Comparison of ENCODE assay signal across 35 cellular contexts in the genomic region with DNA sequence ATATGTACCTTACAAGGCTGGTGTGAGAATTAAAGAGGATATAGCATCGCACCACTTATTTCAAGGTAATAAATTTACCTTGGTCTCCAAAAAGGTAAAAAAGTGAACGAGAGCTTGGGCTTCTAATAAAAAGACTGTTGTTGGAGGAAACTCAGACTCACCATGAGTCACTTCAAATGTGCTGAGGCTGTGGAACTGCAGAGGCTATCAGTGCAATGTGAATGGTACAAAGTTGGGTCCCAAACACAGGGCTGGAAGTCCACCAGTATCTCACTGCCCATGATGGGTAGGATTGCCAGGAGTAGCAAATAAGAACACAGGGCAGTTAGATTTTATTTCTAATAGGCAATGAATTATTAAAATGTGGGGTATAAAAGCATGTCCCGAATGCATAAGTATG.
"Had no signal": no experiment of that assay in that cellular context is flagged by ENCODE, and none has a peak within 500 bp of the region (broad histone marks: within the 10 kb centered on the region; RNA-seq: fewer than 3 reads in every experiment).

No MANE protein-coding gene starts in this region.

- H3K27ac ChIP-seq: adrenal gland, neutrophil, pancreas, prostate gland, sigmoid colon, stomach, thyroid gland, upper lobe of left lung, vagina, WERI-Rb-1 had no signal

- ATAC-seq: effector memory CD8-positive, alpha-beta T cell; left cardiac atrium; pancreas; stimulated activated memory B cell treated with anti-CD40 and anti-IgM and Interleukin-4, amounts not matched to agents 10 μg/mL and 1 μg/mL and 100 μg/mL, for 72 hours had no signal

- H3K36me3 Mint-ChIP-seq: activated CD4-positive, alpha-beta memory T cell treated with anti-CD3 and anti-CD28 coated beads for 36 hours; activated naive CD8-positive, alpha-beta T cell treated with anti-CD3 and anti-CD28 coated beads for 36 hours; brain; mesothelial cell of epicardium; naive B cell; stimulated activated memory B cell treated with anti-CD40 and anti-IgM and Interleukin-4, amounts not matched to agents 10 μg/mL and 1 μg/mL and 100 μg/mL, for 72 hours had no signal

- H3K36me3 ChIP-seq: adrenal gland, neutrophil, pancreas, prostate gland, sigmoid colon, stomach, thyroid gland, upper lobe of left lung, vagina, WERI-Rb-1 had no signal

- H3K4me1 ChIP-seq: pancreas, prostate gland, stomach, vagina had no signal

- H3K4me3 Mint-ChIP-seq: activated CD4-positive, alpha-beta memory T cell treated with anti-CD3 and anti-CD28 coated beads for 36 hours; activated CD4-positive, alpha-beta T cell treated with anti-CD3 and anti-CD28 coated beads, Interleukin-2, amount 10 ng/mL, durations not matched to agents 24 days and 14 days; activated naive CD4-positive, alpha-beta T cell treated with anti-CD3 and anti-CD28 coated beads for 36 hours; activated naive CD8-positive, alpha-beta T cell treated with anti-CD3 and anti-CD28 coated beads for 36 hours; activated T-helper 1 cell treated with anti-CD3 and anti-CD28 coated beads, Interleukin-12 subunit alpha, Interleukin-12 subunit beta, Interleukin-2, Interleukin-4 antibody, amounts not matched to agents 30 ng/mL and 10 ng/mL and 1 ng/mL, durations not matched to agents 14 hours and 24 hours and 36 hours; brain; effector memory CD8-positive, alpha-beta T cell; mesothelial cell of epicardium; naive B cell; nephron progenitor cell; stimulated activated memory B cell treated with anti-CD40 and anti-IgM and Interleukin-4, amounts not matched to agents 10 μg/mL and 1 μg/mL and 100 μg/mL, for 72 hours had no signal

- H3K4me3 ChIP-seq: adrenal gland, pancreas, prostate gland, sigmoid colon, smooth muscle cell, stomach, thyroid gland, upper lobe of left lung, vagina had no signal

- H3K4me2 ChIP-seq: smooth muscle cell had no signal

- DNase-seq: activated CD4-positive, alpha-beta memory T cell treated with anti-CD3 and anti-CD28 coated beads for 36 hours; activated CD4-positive, alpha-beta T cell treated with anti-CD3 and anti-CD28 coated beads, Interleukin-2, amount 10 ng/mL, durations not matched to agents 24 days and 14 days; activated CD4-positive, CD25-positive, alpha-beta regulatory T cell treated with anti-CD3 and anti-CD28 coated beads, Interleukin-2, amount 50 U/mL, for 72 hours; activated CD8-positive, alpha-beta memory T cell treated with anti-CD3 and anti-CD28 coated beads, Interleukin-2, amount 50 U/mL, for 4 hours; activated effector memory CD4-positive, alpha-beta T cell treated with anti-CD3 and anti-CD28 coated beads, Interleukin-2, amount 50 U/mL, for 16 hours; activated naive CD4-positive, alpha-beta T cell treated with anti-CD3 and anti-CD28 coated beads for 36 hours; activated naive CD8-positive, alpha-beta T cell treated with anti-CD3 and anti-CD28 coated beads for 36 hours; activated T-cell treated with anti-CD3 and anti-CD28 coated beads, Interleukin-2, amount 50 U/mL, for 1 hour; adrenal gland; aorta; caudate nucleus; cortex of kidney; effector memory CD8-positive, alpha-beta T cell; glutamatergic neuron; left cardiac atrium; naive B cell; nephron progenitor cell; pancreas; sigmoid colon; stimulated activated CD4-positive, alpha-beta T cell treated with anti-CD3 and anti-CD28 coated beads, Interleukin-1b, Interleukin-23, amount 100 ng/mL, for 48 hours; stimulated activated CD4-positive, alpha-beta T cell treated with anti-CD3 and anti-CD28 coated beads, Interleukin-4, amount 100 ng/mL, for 4 hours; stimulated activated CD8-positive, alpha-beta memory T cell treated with anti-CD3 and anti-CD28 coated beads, Interleukin-4, amount 100 ng/mL, for 48 hours; stomach; T-helper 9 cell; thyroid gland; upper lobe of left lung; WERI-Rb-1 had no signal

- H3K27me3 ChIP-seq: adrenal gland, neutrophil, pancreas, sigmoid colon, stomach, thyroid gland, upper lobe of left lung, vagina had no signal

- H3K4me1 Mint-ChIP-seq: activated CD4-positive, alpha-beta T cell treated with anti-CD3 and anti-CD28 coated beads, Interleukin-2, amount 10 ng/mL, durations not matched to agents 24 days and 14 days; activated naive CD8-positive, alpha-beta T cell treated with anti-CD3 and anti-CD28 coated beads for 36 hours; brain; mesothelial cell of epicardium; naive B cell; nephron progenitor cell had no signal

- H3K9me3 Mint-ChIP-seq: activated CD4-positive, alpha-beta T cell treated with anti-CD3 and anti-CD28 coated beads, Interleukin-2, amount 10 ng/mL, durations not matched to agents 24 days and 14 days; activated naive CD4-positive, alpha-beta T cell treated with anti-CD3 and anti-CD28 coated beads for 36 hours; activated naive CD8-positive, alpha-beta T cell treated with anti-CD3 and anti-CD28 coated beads for 36 hours; brain; effector memory CD8-positive, alpha-beta T cell; mesothelial cell of epicardium; nephron progenitor cell; stimulated activated memory B cell treated with anti-CD40 and anti-IgM and Interleukin-4, amounts not matched to agents 10 μg/mL and 1 μg/mL and 100 μg/mL, for 72 hours had no signal

- H3K9me3 ChIP-seq: adrenal gland, neutrophil, pancreas, prostate gland, sigmoid colon, thyroid gland, vagina had no signal

- H3K27ac Mint-ChIP-seq: activated CD4-positive, alpha-beta memory T cell treated with anti-CD3 and anti-CD28 coated beads for 36 hours; activated CD4-positive, alpha-beta T cell treated with anti-CD3 and anti-CD28 coated beads, Interleukin-2, amount 10 ng/mL, durations not matched to agents 24 days and 14 days; activated naive CD4-positive, alpha-beta T cell treated with anti-CD3 and anti-CD28 coated beads for 36 hours; activated naive CD8-positive, alpha-beta T cell treated with anti-CD3 and anti-CD28 coated beads for 36 hours; activated T-helper 1 cell treated with anti-CD3 and anti-CD28 coated beads, Interleukin-12 subunit alpha, Interleukin-12 subunit beta, Interleukin-2, Interleukin-4 antibody, amounts not matched to agents 30 ng/mL and 10 ng/mL and 1 ng/mL, durations not matched to agents 14 hours and 24 hours and 36 hours; brain; effector memory CD8-positive, alpha-beta T cell; mesothelial cell of epicardium; naive B cell; nephron progenitor cell; stimulated activated memory B cell treated with anti-CD40 and anti-IgM and Interleukin-4, amounts not matched to agents 10 μg/mL and 1 μg/mL and 100 μg/mL, for 72 hours had no signal
